Comparison of ENCODE assay signal across 8 cellular contexts in genomic region chr1:111204211-111204883, GRCh38. TPM values are rescaled to one million over a fixed set of nuclear protein-coding genes. Genes with fewer than 3 reads are reported as not detected.
DNase-seq lines count a peak whose midpoint lies in the region; ATAC-seq and TF ChIP-seq lines count a peak whose summit lies in the region.

No MANE protein-coding gene starts in this region.

- peak; percentile 65 for ATAC-seq in GM21423 (IDR thresholded peaks at IDR 0.05; ENCODE audit: unreplicated experiment)
- ATAC-seq in upper lobe of right lung: peak; percentile 83

- H3K9me2 ChIP-seq in DOHH2 (replicated peaks; ENCODE audit: control insufficient read depth, low read length) (no peaks in the 10 kb centered on the region), neural cell (ENCODE audit: insufficient read depth, low read length) (no peaks in the 10 kb centered on the region)

- H3K4me1 ChIP-seq in DOHH2 (ENCODE audit: control insufficient read depth, low read length) (peaks cover 92% of the 10 kb centered on the region), endocrine pancreas (ENCODE audit: control insufficient read depth, insufficient read depth, low read length) (no peaks in the 10 kb centered on the region), upper lobe of right lung (peaks cover 45% of the 10 kb centered on the region)

- H3K9ac ChIP-seq in endocrine pancreas (ENCODE audit: control insufficient read depth, insufficient read depth, low read length): peak overlapping the region; percentile 67
- H3K9ac ChIP-seq in neural cell (ENCODE audit: low read length): no peak overlapping the region

- no peak for TF ChIP-seq EP300 in neural cell (conservative IDR thresholded peaks at IDR 0.05; ENCODE audit: poor library complexity, severe bottlenecking)

- peaks cover 41% of the 10 kb centered on the region for H3K79me2 ChIP-seq in DOHH2 (ENCODE audit: control insufficient read depth, low read length)
- no peaks in the 10 kb centered on the region for H3K79me2 ChIP-seq in neural cell (replicated peaks; ENCODE audit: insufficient read depth, low read length)

- CTCF ChIA-PET in activated CD4-positive, alpha-beta T cell treated with anti-CD3 and anti-CD28 coated beads, Interleukin-2, amount 10 ng/mL, durations not matched to agents 7 days and 5 days (lab: Charles Lee): interaction anchor here (0.9 to 1.5 kb wide), 4 partner anchors 12 to 23 kb away, joined by 3 to 5 read pairs (median 3); partner anchors contain the start of gene CHI3L2

- H3K4me3 Mint-ChIP-seq in activated CD4-positive, alpha-beta T cell treated with anti-CD3 and anti-CD28 coated beads, Interleukin-2, amount 10 ng/mL, durations not matched to agents 7 days and 5 days: peak overlapping the region; percentile 100

- H3K27ac ChIP-seq in DOHH2 (ENCODE audit: low read depth, low read length) (peak overlapping the region; percentile 92), neural cell (ENCODE audit: low read length) (no peak overlapping the region), upper lobe of right lung (peak overlapping the region; percentile 93)

- no peak for DNase-seq in Jurkat, Clone E6-1 (ENCODE audit: low read depth, low spot score)
- DNase-seq in activated CD4-positive, alpha-beta T cell treated with anti-CD3 and anti-CD28 coated beads, Interleukin-2, amount 10 ng/mL, durations not matched to agents 7 days and 5 days: peak; percentile 72
- peak; percentile 94 for DNase-seq in upper lobe of right lung
- DNase-seq in HCEC 1CT: no peak

- POLR2A ChIA-PET in activated CD4-positive, alpha-beta T cell treated with anti-CD3 and anti-CD28 coated beads, Interleukin-2, amount 10 ng/mL, durations not matched to agents 7 days and 5 days (lab: Charles Lee): interaction anchor here (0.9 to 1.0 kb wide), 2 partner anchors 10 to 12 kb away, joined by 4 to 5 read pairs; no protein-coding TSS in a partner anchor

- intact Hi-C loops in upper lobe of right lung (cut with DNase I): no loop called here

- peaks cover 26% of the 10 kb centered on the region for H3F3A ChIP-seq in DOHH2 (ENCODE audit: control insufficient read depth, insufficient read depth)
- H3F3A ChIP-seq in neural cell (ENCODE audit: insufficient read depth, low read length, poor library complexity, severe bottlenecking): no peaks in the 10 kb centered on the region

- H3K36me3 ChIP-seq in DOHH2 (ENCODE audit: control insufficient read depth, low read length) (peaks cover 38% of the 10 kb centered on the region), endocrine pancreas (ENCODE audit: control insufficient read depth, insufficient read depth, low read length) (no peaks in the 10 kb centered on the region), neural cell (ENCODE audit: insufficient read depth, low read length) (no peaks in the 10 kb centered on the region), upper lobe of right lung (no peaks in the 10 kb centered on the region)

- H3K36me3 Mint-ChIP-seq in activated CD4-positive, alpha-beta T cell treated with anti-CD3 and anti-CD28 coated beads, Interleukin-2, amount 10 ng/mL, durations not matched to agents 7 days and 5 days (ENCODE audit: low read depth): peaks cover 24% of the 10 kb centered on the region

- no peak overlapping the region for H2AFZ ChIP-seq in neural cell (ENCODE audit: low read depth, low read length)

- TF ChIP-seq CTCF in DOHH2 (IDR thresholded peaks at IDR 0.05; ENCODE audit: low read depth, low read length, poor library complexity, severe bottlenecking) (peak; percentile 42), neural cell (IDR thresholded peaks at IDR 0.05; ENCODE audit: poor library complexity, severe bottlenecking) (no peak), upper lobe of right lung (IDR thresholded peaks at IDR 0.05) (peak; percentile 8)

- H3K9me3 ChIP-seq in DOHH2 (ENCODE audit: control insufficient read depth, insufficient read depth, low read length): no peaks in the 10 kb centered on the region
- H3K9me3 ChIP-seq in endocrine pancreas (ENCODE audit: control insufficient read depth, low read length): no peaks in the 10 kb centered on the region
- H3K9me3 ChIP-seq in neural cell (ENCODE audit: low read length): no peaks in the 10 kb centered on the region
- H3K9me3 ChIP-seq in upper lobe of right lung: no peaks in the 10 kb centered on the region

- no peak for TF ChIP-seq RAD21 in neural cell (conservative IDR thresholded peaks at IDR 0.05)

- H3K27me3 ChIP-seq in DOHH2 (ENCODE audit: control insufficient read depth, low read length): no peaks in the 10 kb centered on the region
- no peaks in the 10 kb centered on the region for H3K27me3 ChIP-seq in endocrine pancreas (ENCODE audit: control insufficient read depth, insufficient read depth, low read length)
- peaks cover 35% of the 10 kb centered on the region for H3K27me3 ChIP-seq in neural cell (ENCODE audit: insufficient read depth, low read depth, low read length)
- H3K27me3 ChIP-seq in upper lobe of right lung: no peaks in the 10 kb centered on the region

- H4K20me1 ChIP-seq in DOHH2 (ENCODE audit: control insufficient read depth, insufficient read depth, low read depth, low read length) (no peaks in the 10 kb centered on the region), neural cell (ENCODE audit: insufficient read depth) (no peaks in the 10 kb centered on the region)

- H3K4me3 ChIP-seq in DOHH2 (ENCODE audit: low read length) (peak overlapping the region; percentile 83), endocrine pancreas (ENCODE audit: control insufficient read depth, insufficient read depth, low read length) (peak overlapping the region; percentile 71), neural cell (ENCODE audit: low read length) (peak overlapping the region; percentile 52), upper lobe of right lung (peak overlapping the region; percentile 75)
- H3K4me3 ChIP-seq in Jurkat, Clone E6-1 (ENCODE audit: low read length): peak overlapping the region; percentile 55

- no peaks in the 10 kb centered on the region for H3K27me3 Mint-ChIP-seq in activated CD4-positive, alpha-beta T cell treated with anti-CD3 and anti-CD28 coated beads, Interleukin-2, amount 10 ng/mL, durations not matched to agents 7 days and 5 days

- H3K4me2 ChIP-seq in DOHH2 (ENCODE audit: low read length) (peak overlapping the region; percentile 97), neural cell (ENCODE audit: low read length) (no peak overlapping the region)

- H3K4me1 Mint-ChIP-seq in activated CD4-positive, alpha-beta T cell treated with anti-CD3 and anti-CD28 coated beads, Interleukin-2, amount 10 ng/mL, durations not matched to agents 7 days and 5 days: peaks cover 74% of the 10 kb centered on the region

- peaks cover 3% of the 10 kb centered on the region for H3K9me3 Mint-ChIP-seq in activated CD4-positive, alpha-beta T cell treated with anti-CD3 and anti-CD28 coated beads, Interleukin-2, amount 10 ng/mL, durations not matched to agents 7 days and 5 days

- H3K27ac Mint-ChIP-seq in activated CD4-positive, alpha-beta T cell treated with anti-CD3 and anti-CD28 coated beads, Interleukin-2, amount 10 ng/mL, durations not matched to agents 7 days and 5 days: peak overlapping the region; percentile 98

TF ChIP-seq in neural cell, 6 proteins besides CTCF, POLR2A, EP300 and RAD21:
- TF ChIP-seq TAF1 (IDR thresholded peaks at IDR 0.05; ENCODE audit: low read depth) (no peak), REST (IDR thresholded peaks at IDR 0.05; ENCODE audit: borderline replicate concordance) (no peak), POLR2AphosphoS5 (IDR thresholded peaks at IDR 0.05) (no peak), MXI1 (conservative IDR thresholded peaks at IDR 0.05; ENCODE audit: poor library complexity, severe bottlenecking) (no peak), SMC3 (conservative IDR thresholded peaks at IDR 0.05; ENCODE audit: poor library complexity) (no peak), EZH2 (IDR thresholded peaks at IDR 0.05; ENCODE audit: borderline replicate concordance, insufficient read depth, low read length, poor library complexity, severe bottlenecking) (no peak)
TF ChIP-seq in neural cell: peak in this region for 0.

RNA-seq across cellular contexts. Expression of gene DENND2D, which starts 3.9 kb away (rescaled TPM):
- 27.5 TPM for polyA plus RNA-seq in Jurkat, Clone E6-1 (2012; ENCODE audit: insufficient read depth, insufficient read length)
- total RNA-seq in activated CD4-positive, alpha-beta T cell treated with anti-CD3 and anti-CD28 coated beads, Interleukin-2, amount 10 ng/mL, durations not matched to agents 7 days and 5 days: 100 to 1,000 TPM; 329 to 349 TPM
- not detected in 2 replicates for polyA plus RNA-seq in neural cell
- not detected in 2 replicates for polyA minus RNA-seq in neural cell
- 78.2 TPM for total RNA-seq in upper lobe of right lung

RNA-seq across cellular contexts. Expression of gene CHI3L2, which starts 23.2 kb away (rescaled TPM):
- polyA plus RNA-seq in Jurkat, Clone E6-1 (2012; ENCODE audit: insufficient read depth, insufficient read length): 936 TPM
- total RNA-seq in activated CD4-positive, alpha-beta T cell treated with anti-CD3 and anti-CD28 coated beads, Interleukin-2, amount 10 ng/mL, durations not matched to agents 7 days and 5 days: 10 to 100 TPM; 48.2 to 56.0 TPM
- polyA plus RNA-seq in neural cell: not detected in 2 replicates
- polyA minus RNA-seq in neural cell: not detected in 2 replicates
- total RNA-seq in upper lobe of right lung: 50.3 TPM

Comparison
In these comparisons a context has a peak if more than half of its experiments do, and no peak if none do; other contexts are left out.
1. DNase-seq: peak in activated CD4-positive, alpha-beta T cell treated with anti-CD3 and anti-CD28 coated beads, Interleukin-2, amount 10 ng/mL, durations not matched to agents 7 days and 5 days (single experiment) and upper lobe of right lung (single experiment); none in Jurkat, Clone E6-1 (single experiment) and HCEC 1CT (single experiment).
2. Peak in every context shown above with its lines, with median percentiles within 50 percentile points of each other: H3K4me3 ChIP-seq.